In genomic region chr3:57165637-57166036, GRCh38 we compare ENCODE assay signal across 1 cellular context.
TF ChIP-seq lines count a peak whose summit lies in the region.

No MANE protein-coding gene starts in this region.

TF ChIP-seq in neural cell, 6 proteins besides CTCF, POLR2A, EP300 and RAD21 (continued from another document):
- no peak for TF ChIP-seq MXI1 (conservative IDR thresholded peaks at IDR 0.05; ENCODE audit: poor library complexity, severe bottlenecking)
- TF ChIP-seq EZH2 (IDR thresholded peaks at IDR 0.05; ENCODE audit: borderline replicate concordance, insufficient read depth, low read length, poor library complexity, severe bottlenecking) = no peak
- TF ChIP-seq SMC3 (conservative IDR thresholded peaks at IDR 0.05; ENCODE audit: poor library complexity) = no peak
